In genomic region chr5:177133119-177133844, GRCh38 we compare ENCODE assay signal across 8 cellular contexts. TPM values are rescaled to one million over a fixed set of nuclear protein-coding genes. Genes with fewer than 3 reads are reported as not detected.
DNase-seq lines count a peak whose midpoint lies in the region; ATAC-seq and TF ChIP-seq lines count a peak whose summit lies in the region.

A gene with protein sequence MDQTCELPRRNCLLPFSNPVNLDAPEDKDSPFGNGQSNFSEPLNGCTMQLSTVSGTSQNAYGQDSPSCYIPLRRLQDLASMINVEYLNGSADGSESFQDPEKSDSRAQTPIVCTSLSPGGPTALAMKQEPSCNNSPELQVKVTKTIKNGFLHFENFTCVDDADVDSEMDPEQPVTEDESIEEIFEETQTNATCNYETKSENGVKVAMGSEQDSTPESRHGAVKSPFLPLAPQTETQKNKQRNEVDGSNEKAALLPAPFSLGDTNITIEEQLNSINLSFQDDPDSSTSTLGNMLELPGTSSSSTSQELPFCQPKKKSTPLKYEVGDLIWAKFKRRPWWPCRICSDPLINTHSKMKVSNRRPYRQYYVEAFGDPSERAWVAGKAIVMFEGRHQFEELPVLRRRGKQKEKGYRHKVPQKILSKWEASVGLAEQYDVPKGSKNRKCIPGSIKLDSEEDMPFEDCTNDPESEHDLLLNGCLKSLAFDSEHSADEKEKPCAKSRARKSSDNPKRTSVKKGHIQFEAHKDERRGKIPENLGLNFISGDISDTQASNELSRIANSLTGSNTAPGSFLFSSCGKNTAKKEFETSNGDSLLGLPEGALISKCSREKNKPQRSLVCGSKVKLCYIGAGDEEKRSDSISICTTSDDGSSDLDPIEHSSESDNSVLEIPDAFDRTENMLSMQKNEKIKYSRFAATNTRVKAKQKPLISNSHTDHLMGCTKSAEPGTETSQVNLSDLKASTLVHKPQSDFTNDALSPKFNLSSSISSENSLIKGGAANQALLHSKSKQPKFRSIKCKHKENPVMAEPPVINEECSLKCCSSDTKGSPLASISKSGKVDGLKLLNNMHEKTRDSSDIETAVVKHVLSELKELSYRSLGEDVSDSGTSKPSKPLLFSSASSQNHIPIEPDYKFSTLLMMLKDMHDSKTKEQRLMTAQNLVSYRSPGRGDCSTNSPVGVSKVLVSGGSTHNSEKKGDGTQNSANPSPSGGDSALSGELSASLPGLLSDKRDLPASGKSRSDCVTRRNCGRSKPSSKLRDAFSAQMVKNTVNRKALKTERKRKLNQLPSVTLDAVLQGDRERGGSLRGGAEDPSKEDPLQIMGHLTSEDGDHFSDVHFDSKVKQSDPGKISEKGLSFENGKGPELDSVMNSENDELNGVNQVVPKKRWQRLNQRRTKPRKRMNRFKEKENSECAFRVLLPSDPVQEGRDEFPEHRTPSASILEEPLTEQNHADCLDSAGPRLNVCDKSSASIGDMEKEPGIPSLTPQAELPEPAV (N-terminal part only) (plus strand): TSS chr5:177133773. CDS start chr5:177135104, 1,331 bp downstream.

- peak within 1 kb of the TSS; percentile 21 to 97 for H2BK12ac ChIP-seq in mesenchymal stem cell (ENCODE audit: low read length in 2 of 2)

- H2BK120ac ChIP-seq in mesenchymal stem cell (ENCODE audit: low read depth, low read length): peak within 1 kb of the TSS; percentile 97

- H3K27me3 ChIP-seq in effector memory CD4-positive, alpha-beta T cell (replicated peaks; ENCODE audit: control insufficient read depth, insufficient read depth, low read length, poor library complexity, severe bottlenecking): no peaks in the 10 kb centered on the region
- H3K27me3 ChIP-seq in mesenchymal stem cell (ENCODE audit: control insufficient read depth in 1 of 2, insufficient read depth in 1 of 2, low read length in 2 of 2): no peaks in the 10 kb centered on the region

- peak; percentile 75 for ATAC-seq in GM18511 (IDR thresholded peaks at IDR 0.05; ENCODE audit: unreplicated experiment)
- ATAC-seq in HG02981 (IDR thresholded peaks at IDR 0.05; ENCODE audit: unreplicated experiment): peak; percentile 68

- H3K4ac ChIP-seq in mesenchymal stem cell (ENCODE audit: low read depth in 1 of 2, low read length in 2 of 2): peak within 1 kb of the TSS; percentile 99

- peak within 1 kb of the TSS; percentile 98 for H2BK15ac ChIP-seq in mesenchymal stem cell (ENCODE audit: low read depth, poor library complexity, severe bottlenecking)

- TF ChIP-seq CTCF in 22Rv1 (IDR thresholded peaks at IDR 0.05): no peak

- peak within 1 kb of the TSS; percentile 97 for H3K4me2 ChIP-seq in mesenchymal stem cell (ENCODE audit: low read length, poor library complexity, severe bottlenecking)

- peak within 1 kb of the TSS; percentile 67 for H3K4me3 ChIP-seq in effector memory CD4-positive, alpha-beta T cell (ENCODE audit: insufficient read depth, low read depth, low read length, poor library complexity, severe bottlenecking)
- peak within 1 kb of the TSS; percentile 80 to 83 for H3K4me3 ChIP-seq in mesenchymal stem cell (ENCODE audit: insufficient read depth in 1 of 2, low read depth in 1 of 2, low read length in 2 of 2)

- peak within 1 kb of the TSS in 1 of 2 experiments; percentile 99 for H3K14ac ChIP-seq in mesenchymal stem cell (ENCODE audit: low read length in 2 of 2)

- H3K27ac ChIP-seq in 22Rv1 (peak within 1 kb of the TSS; percentile 82), mesenchymal stem cell (ENCODE audit: low read length, poor library complexity, severe bottlenecking) (peak within 1 kb of the TSS; percentile 51)
- H3K27ac ChIP-seq in effector memory CD4-positive, alpha-beta T cell (ENCODE audit: insufficient read depth, low read length, poor library complexity, severe bottlenecking): peak within 1 kb of the TSS; percentile 79

- peak within 1 kb of the TSS; percentile 100 for H4K8ac ChIP-seq in mesenchymal stem cell (ENCODE audit: low read length)

- peak within 1 kb of the TSS; percentile 92 to 98 for H3K23ac ChIP-seq in mesenchymal stem cell (ENCODE audit: low read length in 2 of 2)

- peak within 1 kb of the TSS; percentile 99 for H4K91ac ChIP-seq in mesenchymal stem cell (ENCODE audit: low read length)

- peak within 1 kb of the TSS; percentile 88 for H2AFZ ChIP-seq in mesenchymal stem cell (ENCODE audit: low read depth, low read length)

- DNase-seq in NCI-H460 (ENCODE audit: extremely low read depth, low read depth) (peak; percentile 85), mesenchymal stem cell (peak; percentile 78)
- peak; percentile 96 for DNase-seq in activated CD8-positive, alpha-beta memory T cell treated with anti-CD3 and anti-CD28 coated beads for 24 hours
- peak; percentile 81 to 85 (median 82) for DNase-seq in effector memory CD4-positive, alpha-beta T cell
- DNase-seq in stimulated activated CD8-positive, alpha-beta memory T cell treated with anti-CD3 and anti-CD28 coated beads, Interleukin-12 subunit alpha, Interleukin-12 subunit beta, amount 100 ng/mL, for 1 hour (ENCODE audit: low read depth): peak; percentile 81

- H2AK5ac ChIP-seq in mesenchymal stem cell (ENCODE audit: low read length, severe bottlenecking): peak within 1 kb of the TSS; percentile 94

- peak within 1 kb of the TSS; percentile 92 for H3K9ac ChIP-seq in mesenchymal stem cell (ENCODE audit: low read length)

- H3K4me1 ChIP-seq in effector memory CD4-positive, alpha-beta T cell (ENCODE audit: control insufficient read depth, insufficient read depth, low read length, poor library complexity, severe bottlenecking): peaks cover 52% of the 10 kb centered on the region
- peaks cover 28% of the 10 kb centered on the region for H3K4me1 ChIP-seq in mesenchymal stem cell (ENCODE audit: control insufficient read depth, insufficient read depth, low read depth, low read length)

- WGBS in mesenchymal stem cell: 2% methylated on average over 64 of the region's 89 CpGs

- peaks cover 6% of the 10 kb centered on the region for H3K79me1 ChIP-seq in mesenchymal stem cell (replicated peaks; ENCODE audit: low read length, poor library complexity, severe bottlenecking)

- peak within 1 kb of the TSS; percentile 78 for H2BK5ac ChIP-seq in mesenchymal stem cell (ENCODE audit: low read depth, low read length, poor library complexity, severe bottlenecking)

- no peaks in the 10 kb centered on the region for H3K9me3 ChIP-seq in effector memory CD4-positive, alpha-beta T cell (ENCODE audit: control insufficient read depth, low read length)
- H3K9me3 ChIP-seq in mesenchymal stem cell (ENCODE audit: control insufficient read depth, low read length): no peaks in the 10 kb centered on the region

- peak within 1 kb of the TSS; percentile 99 to 100 for H3K18ac ChIP-seq in mesenchymal stem cell (ENCODE audit: low read depth in 1 of 2, low read length in 2 of 2)

- H3K36me3 ChIP-seq in effector memory CD4-positive, alpha-beta T cell (ENCODE audit: control insufficient read depth, insufficient read depth, low read length): peaks cover 16% of the 10 kb centered on the region
- H3K36me3 ChIP-seq in mesenchymal stem cell (ENCODE audit: control insufficient read depth in 1 of 2, insufficient read depth in 2 of 2, low read depth in 1 of 2, low read length in 2 of 2): peaks cover 6 to 33% of the 10 kb centered on the region in 2 experiments

RNA-seq across cellular contexts. Expression of the gene that starts here (rescaled TPM):
- total RNA-seq in NCI-H460 (2014; rRNA removed; shearing (Covaris generic)): 42.7 and 49.1 TPM in 2 replicates
- polyA plus RNA-seq in NCI-H460 (2014; cell fraction: nucleus; rRNA removed): 13.1 and 20.4 TPM in 2 replicates
- polyA plus RNA-seq in mesenchymal stem cell (2013, experiment 1 of 2): 15.1 TPM
- polyA plus RNA-seq in mesenchymal stem cell (2013, experiment 2 of 2): 14.0 TPM

Comparison
In these comparisons a context has a peak if more than half of its experiments do, and no peak if none do; other contexts are left out.
1. Peak in every context shown above with its lines: DNase-seq, ATAC-seq, H3K4me3 ChIP-seq and H3K27ac ChIP-seq.